Comparison of ENCODE assay signal across 18 cellular contexts in genomic region chr5:118366429-118366828, GRCh38.
"Had no signal": no experiment of that assay in that cellular context is flagged by ENCODE, and none has a peak within 500 bp of the region (broad histone marks: within the 10 kb centered on the region; RNA-seq: fewer than 3 reads in every experiment).

No MANE protein-coding gene starts in this region.

- H3K36me3 ChIP-seq: MG63, SJSA1 had no signal

- H3K4me3 ChIP-seq: MG63, SJSA1, SK-N-MC had no signal

- H3K9me3 ChIP-seq: MG63 had no signal

- DNase-seq: IMR-90, Karpas-422, KG1, MG63, NCI-H1092, NCI-H1105 treated with DMSO at 0.1 percent for 48 hours, NCI-H1417 treated with DMSO at 0.1 percent for 48 hours, NCI-H146, NCI-H187 treated with DMSO at 0.1 percent for 48 hours, NCI-H2029 treated with DMSO at 0.1 percent for 48 hours, NCI-H226, NCI-H526, NCI-H748 treated with DMSO at 0.1 percent for 48 hours, Right ventricle myocardium superior, RPMI8226, SIG-M5 had no signal

- H3K4me1 ChIP-seq: SJSA1 had no signal

- H3K27ac ChIP-seq: SJSA1, SK-N-MC had no signal

- H3K27me3 ChIP-seq: MG63, SJSA1 had no signal
